Comparison of ENCODE assay signal across 8 cellular contexts in genomic region chr1:11790880-11791715, GRCh38. TPM values are rescaled to one million over a fixed set of nuclear protein-coding genes. Genes with fewer than 3 reads are reported as not detected.
DNase-seq lines count a peak whose midpoint lies in the region; ATAC-seq, FAIRE-seq and TF ChIP-seq lines count a peak whose summit lies in the region.

No MANE protein-coding gene starts in this region.

- intact Hi-C loops in pancreas (cut with DNase I), result no loop called here

- peak overlapping the region; percentile 41; the same call in 1 of the 2 replicates for H3K27ac ChIP-seq in BLaER1
- peak overlapping the region in 3 of 4 donors; percentile 46 to 88 (median 84) for H3K27ac ChIP-seq in pancreas
- H3K27ac ChIP-seq in effector memory CD4-positive, alpha-beta T cell (ENCODE audit: insufficient read depth, low read length, poor library complexity, severe bottlenecking), result no peak overlapping the region

- H3K4me1 ChIP-seq in BLaER1, result peaks cover 42% of the 10 kb centered on the region
- H3K4me1 ChIP-seq in pancreas, result peaks cover 7 to 37% (median 10%) of the 10 kb centered on the region in 3 donors
- H3K4me1 ChIP-seq in effector memory CD4-positive, alpha-beta T cell (ENCODE audit: control insufficient read depth, insufficient read depth, low read length, poor library complexity, severe bottlenecking), result no peaks in the 10 kb centered on the region

- FAIRE-seq in pancreas (lab: Jason Lieb, UNC), result peak; percentile 57

- H3K36me3 ChIP-seq in BLaER1 (peaks cover 57% of the 10 kb centered on the region), pancreas (peaks cover 0 to 18% (median 8%) of the 10 kb centered on the region in 3 donors)
- peaks cover 45% of the 10 kb centered on the region for H3K36me3 ChIP-seq in effector memory CD4-positive, alpha-beta T cell (ENCODE audit: control insufficient read depth, insufficient read depth, low read length)

- no peaks in the 10 kb centered on the region for H4K20me1 ChIP-seq in BLaER1

- no peak for TF ChIP-seq CTCF in pancreas (IDR thresholded peaks at IDR 0.05)

- peak; percentile 90 for DNase-seq in RPMI8226
- peak; percentile 97 for DNase-seq in fibroblast of peridontal ligament (ENCODE audit: extremely low read depth)
- DNase-seq in pancreas, result peak; percentile 80 to 93 (median 92)
- DNase-seq in effector memory CD4-positive, alpha-beta T cell, result no peak
- DNase-seq in KG1 (lab: John Stamatoyannopoulos, UW), result no peak

- WGBS in pancreas, 2 donors, result 65 to 72% methylated on average over 19 of the region's 19 CpGs

- H3K27me3 ChIP-seq in BLaER1, result no peaks in the 10 kb centered on the region
- no peaks in the 10 kb centered on the region for H3K27me3 ChIP-seq in pancreas
- no peaks in the 10 kb centered on the region for H3K27me3 ChIP-seq in effector memory CD4-positive, alpha-beta T cell (replicated peaks; ENCODE audit: control insufficient read depth, insufficient read depth, low read length, poor library complexity, severe bottlenecking)

- H3K4me2 ChIP-seq in BLaER1, result peak overlapping the region; percentile 50

- H3K9ac ChIP-seq in BLaER1, result 0 out of 2 replicates have a peak overlapping the region, but pooled peaks have one; percentile 6

- no peak overlapping the region for H3K4me3 ChIP-seq in BLaER1
- H3K4me3 ChIP-seq in pancreas, result no peak overlapping the region
- no peak overlapping the region for H3K4me3 ChIP-seq in effector memory CD4-positive, alpha-beta T cell (ENCODE audit: insufficient read depth, low read depth, low read length, poor library complexity, severe bottlenecking)

- peak; percentile 91 to 93 (median 91) for ATAC-seq in pancreas
- no peak for ATAC-seq in GM21515 (IDR thresholded peaks at IDR 0.05; ENCODE audit: unreplicated experiment)
- ATAC-seq in HG03108 (IDR thresholded peaks at IDR 0.05; ENCODE audit: unreplicated experiment), result no peak

- no peaks in the 10 kb centered on the region for H3K9me3 ChIP-seq in BLaER1
- H3K9me3 ChIP-seq in pancreas, result no peaks in the 10 kb centered on the region
- no peaks in the 10 kb centered on the region for H3K9me3 ChIP-seq in effector memory CD4-positive, alpha-beta T cell (ENCODE audit: control insufficient read depth, low read length)

RNA-seq across cellular contexts. Expression of gene MTHFR, which starts 14.7 kb away (rescaled TPM):
- 10 to 100 TPM; 12.7 to 18.2 (median 15.6) TPM for total RNA-seq in pancreas
- polyA plus RNA-seq in pancreas, result 10 to 100 TPM in 1 of 2 donors, 1 to 10 TPM in 1; 9.6 to 19.1 TPM

RNA-seq across cellular contexts. Expression of gene CLCN6, which starts 14.9 kb away (rescaled TPM):
- total RNA-seq in pancreas, result 10 to 100 TPM in 1 of 6 donors, 1 to 10 TPM in 5; 4.3 to 12.3 (median 6.0) TPM
- polyA plus RNA-seq in pancreas, result 10 to 100 TPM; 13.6 to 16.8 TPM

RNA-seq across cellular contexts. Expression of gene C1orf167, which starts 29.1 kb away (rescaled TPM):
- under 1 TPM in 1 of 6 donors, not detected in 5; 0.37 TPM for total RNA-seq in pancreas
- polyA plus RNA-seq in pancreas, result 1 to 10 TPM in 1 of 2 donors, under 1 TPM in 1; 0.85 to 1.4 TPM

RNA-seq across cellular contexts. Expression of gene AGTRAP, which starts 55.2 kb away (rescaled TPM):
- 10 to 100 TPM; 16.8 to 28.1 (median 22.0) TPM for total RNA-seq in pancreas
- 10 to 100 TPM; 28.5 to 38.5 TPM for polyA plus RNA-seq in pancreas

RNA-seq across cellular contexts. Expression of gene NPPA, which starts 56.5 kb away (rescaled TPM):
- total RNA-seq in pancreas, result under 1 TPM in 1 of 6 donors, not detected in 5; 0.24 TPM
- polyA plus RNA-seq in pancreas, result 1 to 10 TPM in 1 of 2 donors, under 1 TPM in 1; 0.28 to 1.3 TPM

Comparison
In these comparisons a context has a peak if more than half of its experiments do, and no peak if none do; other contexts are left out.
1. DNase-seq: peak in RPMI8226 (single experiment), fibroblast of peridontal ligament (single experiment) and pancreas (6 of 6); none in effector memory CD4-positive, alpha-beta T cell (0 of 3) and KG1 (single experiment).
2. ATAC-seq: peak in pancreas (4 of 4); none in GM21515 (single experiment) and HG03108 (single experiment).